Comparison of ENCODE assay signal across 1 cellular context in the genomic region with DNA sequence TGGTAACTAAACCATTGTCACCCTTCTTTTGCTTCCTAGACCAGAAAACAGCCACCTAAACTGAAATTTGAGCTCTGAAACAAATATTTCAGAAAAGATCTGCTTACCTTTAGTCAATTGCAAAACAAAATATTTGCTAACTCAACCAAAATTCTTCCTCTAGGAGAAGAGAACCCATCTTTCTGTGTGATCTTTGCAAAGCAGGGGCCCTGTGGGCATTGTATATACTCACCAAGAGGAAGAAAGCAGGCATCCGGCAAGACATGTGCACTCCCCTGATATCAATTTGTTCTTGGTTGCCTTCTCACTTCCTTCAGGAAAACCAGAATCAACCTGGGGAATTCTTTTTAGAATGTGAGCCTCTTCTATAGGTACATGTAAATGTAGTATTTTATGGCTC.
TF ChIP-seq lines count a peak whose summit lies in the region.

No MANE protein-coding gene starts in this region.

TF ChIP-seq in K562, 482 proteins besides CTCF, POLR2A, EP300 and RAD21:
- TF ChIP-seq CBFA2T3 (IDR thresholded peaks at IDR 0.05) (peak; percentile 62; the same call in 1 of the 2 replicates), TCF3 (CRISPR knock-in tag; IDR thresholded peaks at IDR 0.05) (peak; percentile 45), L3MBTL2 (IDR thresholded peaks at IDR 0.05) (peak; percentile 50; the same call in 1 of the 2 replicates), ETS2 (tag; IDR thresholded peaks at IDR 0.05; ENCODE audit: borderline replicate concordance, poor library complexity, severe bottlenecking) (no peak), ARID1B (IDR thresholded peaks at IDR 0.05) (peak; percentile 37; the same call in 1 of the 2 replicates), SMARCA4 (IDR thresholded peaks at IDR 0.05) (0 out of 2 replicates have a peak, but pooled peaks have one; percentile 30), ZNF316 (IDR thresholded peaks at IDR 0.05) (peak; percentile 76), DMBX1 (CRISPR knock-in tag; IDR thresholded peaks at IDR 0.05; ENCODE audit: borderline replicate concordance) (no peak), ZNF165 (CRISPR knock-in tag; IDR thresholded peaks at IDR 0.05; ENCODE audit: borderline replicate concordance) (no peak), MEF2A (IDR thresholded peaks at IDR 0.05; ENCODE audit: control insufficient read depth, low read depth, low read length) (peak; percentile 3; the same call in 1 of the 2 replicates), ZNF274 (IDR thresholded peaks at IDR 0.05; ENCODE audit: borderline replicate concordance, low read depth, low read length) (no peak), RBFOX2 (IDR thresholded peaks at IDR 0.05; ENCODE audit: low read depth, low read length) (0 out of 2 replicates have a peak, but pooled peaks have one; percentile 16), ERF (CRISPR knock-in tag; IDR thresholded peaks at IDR 0.05) (no peak), LEF1 (IDR thresholded peaks at IDR 0.05) (no peak), CBFA2T2 (conservative IDR thresholded peaks at IDR 0.05) (0 out of 2 replicates have a peak, but pooled peaks have one; percentile 28), C11orf30 (IDR thresholded peaks at IDR 0.05; ENCODE audit: low read depth) (peak; percentile 58), ZSCAN29 (IDR thresholded peaks at IDR 0.05) (no peak), MAFG (tag; conservative IDR thresholded peaks at IDR 0.05) (peak; percentile 42; the same call in 1 of the 2 replicates), TEAD4 (IDR thresholded peaks at IDR 0.05; ENCODE audit: low read length) (peak; percentile 41; the same call in 1 of the 2 replicates), TEAD4 (CRISPR knock-in tag; IDR thresholded peaks at IDR 0.05; ENCODE audit: borderline replicate concordance) (no peak), CEBPB (tag; IDR thresholded peaks at IDR 0.05) (no peak), TAL1 (IDR thresholded peaks at IDR 0.05) (peak; percentile 50)
